1 cellular context compared by ENCODE assay signal in genomic region chr1:12356004-12356890, GRCh38.
A peak's percentile ranks its signal among the peaks of the same experiment; 100 is the strongest.
TF ChIP-seq lines count a peak whose summit lies in the region.

No MANE protein-coding gene starts in this region.

TF ChIP-seq in HepG2, 621 proteins besides CTCF, POLR2A, EP300 and RAD21 (continued from another document and continues in another):
- TF ChIP-seq PRDM4 (CRISPR knock-in tag; IDR thresholded peaks at IDR 0.05; ENCODE audit: borderline replicate concordance) (no peak), ZNF101 (CRISPR knock-in tag; IDR thresholded peaks at IDR 0.05; ENCODE audit: borderline replicate concordance, low read depth) (no peak), GATAD2A (CRISPR knock-in tag; IDR thresholded peaks at IDR 0.05) (peak; percentile 43), SOX5 (CRISPR knock-in tag; IDR thresholded peaks at IDR 0.05; ENCODE audit: borderline replicate concordance) (peak; percentile 25; the same call in 1 of the 2 replicates), ZFP36L1 (CRISPR knock-in tag; IDR thresholded peaks at IDR 0.05) (no peak), GFI1 (CRISPR knock-in tag; IDR thresholded peaks at IDR 0.05; ENCODE audit: borderline replicate concordance) (peak; percentile 90), KMT2A (CRISPR knock-in tag; IDR thresholded peaks at IDR 0.05) (no peak), PRMT3 (CRISPR knock-in tag; IDR thresholded peaks at IDR 0.05; ENCODE audit: borderline replicate concordance, low read depth) (no peak), NCOA2 (CRISPR knock-in tag; IDR thresholded peaks at IDR 0.05) (0 out of 2 replicates have a peak, but pooled peaks have one; percentile 6), ZNF883 (CRISPR knock-in tag; IDR thresholded peaks at IDR 0.05; ENCODE audit: not compliant biosample characterization) (no peak), TFE3 (CRISPR knock-in tag; IDR thresholded peaks at IDR 0.05) (0 out of 2 replicates have a peak, but pooled peaks have one; percentile 50), ZKSCAN5 (CRISPR knock-in tag; IDR thresholded peaks at IDR 0.05) (no peak), ZNF614 (CRISPR knock-in tag; IDR thresholded peaks at IDR 0.05; ENCODE audit: borderline replicate concordance) (no peak), FOSL2 (CRISPR knock-in tag; IDR thresholded peaks at IDR 0.05) (peak; percentile 39; the same call in 1 of the 2 replicates), ATRX (CRISPR knock-in tag; IDR thresholded peaks at IDR 0.05; ENCODE audit: borderline replicate concordance) (no peak), HMG20A (CRISPR knock-in tag; IDR thresholded peaks at IDR 0.05; ENCODE audit: borderline replicate concordance) (peak; percentile 66; the same call in 1 of the 2 replicates), ZBTB2 (CRISPR knock-in tag; IDR thresholded peaks at IDR 0.05; ENCODE audit: low read depth) (no peak), NFIC (IDR thresholded peaks at IDR 0.05; ENCODE audit: low read length) (0 out of 2 replicates have a peak, but pooled peaks have one; percentile 29), ZNF644 (CRISPR knock-in tag; IDR thresholded peaks at IDR 0.05; ENCODE audit: low read depth) (peak; percentile 55; the same call in 1 of the 2 replicates), JUNB (CRISPR knock-in tag; IDR thresholded peaks at IDR 0.05; ENCODE audit: borderline replicate concordance) (no peak), ZBTB40 (IDR thresholded peaks at IDR 0.05) (no peak), ZBTB40 (CRISPR knock-in tag; IDR thresholded peaks at IDR 0.05) (no peak), ZNF530 (CRISPR knock-in tag; IDR thresholded peaks at IDR 0.05; ENCODE audit: low read depth) (no peak), HNRNPLL (IDR thresholded peaks at IDR 0.05; ENCODE audit: low read depth, low read length, poor library complexity, severe bottlenecking) (no peak), MAFK (conservative IDR thresholded peaks at IDR 0.05 in 1 of 2, IDR thresholded peaks at IDR 0.05 in 1 of 2; ENCODE audit: low read length in 2 of 2) (peak; percentile 58 to 78), ZNF20 (CRISPR knock-in tag; IDR thresholded peaks at IDR 0.05) (no peak), FOXA1 (IDR thresholded peaks at IDR 0.05) (no peak), FOXA1 (CRISPR knock-in tag; IDR thresholded peaks at IDR 0.05) (peak; percentile 67), ELF3 (CRISPR knock-in tag; IDR thresholded peaks at IDR 0.05) (0 out of 2 replicates have a peak, but pooled peaks have one; percentile 32), TEAD3 (CRISPR knock-in tag; optimal IDR thresholded peaks at IDR 0.05; ENCODE audit: borderline replicate concordance) (peak; percentile 70), ZNF362 (CRISPR knock-in tag; IDR thresholded peaks at IDR 0.05; ENCODE audit: borderline replicate concordance) (no peak), FOXA3 (CRISPR knock-in tag; IDR thresholded peaks at IDR 0.05) (peak; percentile 62; the same call in 1 of the 2 replicates), NFE2L2 (IDR thresholded peaks at IDR 0.05; ENCODE audit: low read length) (peak; percentile 89), KLF9 (CRISPR knock-in tag; IDR thresholded peaks at IDR 0.05; ENCODE audit: low read depth) (no peak), ZNF138 (CRISPR knock-in tag; IDR thresholded peaks at IDR 0.05; ENCODE audit: low read depth) (no peak), SKI (IDR thresholded peaks at IDR 0.05; ENCODE audit: partially characterized antibody) (peak; percentile 42), FOXK1 (CRISPR knock-in tag; IDR thresholded peaks at IDR 0.05; ENCODE audit: borderline replicate concordance, low read depth) (no peak), RFX3 (CRISPR knock-in tag; IDR thresholded peaks at IDR 0.05) (no peak), ZFP90 (CRISPR knock-in tag; IDR thresholded peaks at IDR 0.05; ENCODE audit: borderline replicate concordance) (no peak), ZMYM2 (CRISPR knock-in tag; IDR thresholded peaks at IDR 0.05) (no peak), SMAD9 (CRISPR knock-in tag; IDR thresholded peaks at IDR 0.05) (no peak), SAP130 (CRISPR knock-in tag; IDR thresholded peaks at IDR 0.05; ENCODE audit: low read depth) (peak; percentile 46), RBFOX2 (IDR thresholded peaks at IDR 0.05; ENCODE audit: low read depth, low read length) (no peak)
- TF ChIP-seq, protein P1, sequence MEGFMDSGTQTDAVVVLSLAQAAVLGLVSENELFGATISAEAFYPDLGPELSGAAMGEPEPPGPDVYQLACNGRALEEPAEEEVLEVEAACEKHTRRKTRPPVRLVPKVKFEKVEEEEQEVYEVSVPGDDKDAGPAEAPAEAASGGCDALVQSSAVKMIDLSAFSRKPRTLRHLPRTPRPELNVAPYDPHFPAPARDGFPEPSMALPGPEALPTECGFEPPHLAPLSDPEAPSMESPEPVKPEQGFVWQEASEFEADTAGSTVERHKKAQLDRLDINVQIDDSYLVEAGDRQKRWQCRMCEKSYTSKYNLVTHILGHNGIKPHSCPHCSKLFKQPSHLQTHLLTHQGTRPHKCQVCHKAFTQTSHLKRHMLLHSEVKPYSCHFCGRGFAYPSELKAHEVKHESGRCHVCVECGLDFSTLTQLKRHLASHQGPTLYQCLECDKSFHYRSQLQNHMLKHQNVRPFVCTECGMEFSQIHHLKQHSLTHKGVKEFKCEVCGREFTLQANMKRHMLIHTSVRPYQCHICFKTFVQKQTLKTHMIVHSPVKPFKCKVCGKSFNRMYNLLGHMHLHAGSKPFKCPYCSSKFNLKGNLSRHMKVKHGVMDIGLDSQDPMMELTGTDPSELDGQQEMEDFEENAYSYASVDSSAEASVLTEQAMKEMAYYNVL (CRISPR knock-in tag; IDR thresholded peaks at IDR 0.05; ENCODE audit: borderline replicate concordance) = no peak
- TF ChIP-seq, protein P2, sequence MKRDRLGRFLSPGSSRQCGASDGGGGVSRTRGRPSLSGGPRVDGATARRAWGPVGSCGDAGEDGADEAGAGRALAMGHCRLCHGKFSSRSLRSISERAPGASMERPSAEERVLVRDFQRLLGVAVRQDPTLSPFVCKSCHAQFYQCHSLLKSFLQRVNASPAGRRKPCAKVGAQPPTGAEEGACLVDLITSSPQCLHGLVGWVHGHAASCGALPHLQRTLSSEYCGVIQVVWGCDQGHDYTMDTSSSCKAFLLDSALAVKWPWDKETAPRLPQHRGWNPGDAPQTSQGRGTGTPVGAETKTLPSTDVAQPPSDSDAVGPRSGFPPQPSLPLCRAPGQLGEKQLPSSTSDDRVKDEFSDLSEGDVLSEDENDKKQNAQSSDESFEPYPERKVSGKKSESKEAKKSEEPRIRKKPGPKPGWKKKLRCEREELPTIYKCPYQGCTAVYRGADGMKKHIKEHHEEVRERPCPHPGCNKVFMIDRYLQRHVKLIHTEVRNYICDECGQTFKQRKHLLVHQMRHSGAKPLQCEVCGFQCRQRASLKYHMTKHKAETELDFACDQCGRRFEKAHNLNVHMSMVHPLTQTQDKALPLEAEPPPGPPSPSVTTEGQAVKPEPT (CRISPR knock-in tag; IDR thresholded peaks at IDR 0.05; ENCODE audit: low read depth) = no peak
- TF ChIP-seq, protein P3, sequence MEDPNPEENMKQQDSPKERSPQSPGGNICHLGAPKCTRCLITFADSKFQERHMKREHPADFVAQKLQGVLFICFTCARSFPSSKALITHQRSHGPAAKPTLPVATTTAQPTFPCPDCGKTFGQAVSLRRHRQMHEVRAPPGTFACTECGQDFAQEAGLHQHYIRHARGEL (CRISPR knock-in tag; IDR thresholded peaks at IDR 0.05) = no peak
